ENCODE assay signal across 18 cellular contexts in the genomic region with DNA sequence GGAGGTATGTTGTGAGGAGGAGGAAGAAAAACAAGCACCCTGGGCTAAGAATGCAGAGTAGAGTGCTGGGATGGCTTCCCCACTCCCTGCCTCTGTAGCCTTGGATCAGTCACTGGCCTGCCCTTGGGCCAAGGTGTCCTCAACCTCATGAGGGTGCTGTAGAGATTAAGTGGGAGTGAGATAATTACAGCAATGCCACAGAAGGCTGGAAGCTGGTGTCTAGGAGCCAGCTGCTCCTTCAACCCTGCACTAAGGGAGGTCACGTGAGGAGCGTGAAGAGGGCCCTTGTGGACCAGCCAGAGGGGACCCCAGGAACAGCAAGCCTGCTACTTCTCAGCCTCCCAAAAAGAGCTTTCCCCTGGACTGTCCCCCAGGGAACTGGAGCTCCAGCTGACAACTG.
"Had no signal": no experiment of that assay in that cellular context is flagged by ENCODE, and none has a peak within 500 bp of the region (broad histone marks: within the 10 kb centered on the region; RNA-seq: fewer than 3 reads in every experiment).

No MANE protein-coding gene starts in this region.

- H3K4me1 ChIP-seq: foreskin keratinocyte, left lung had no signal

- H3K27me3 ChIP-seq: adrenal gland, left lung, sigmoid colon, transverse colon had no signal

- H3K4me3 ChIP-seq: adrenal gland, left lung, sigmoid colon, transverse colon had no signal

- FAIRE-seq: keratinocyte had no signal

- H3K27ac ChIP-seq: adrenal gland, foreskin keratinocyte, left lung, sigmoid colon, transverse colon, WERI-Rb-1 had no signal

- ATAC-seq: activated naive CD4-positive, alpha-beta T cell treated with anti-CD3 and anti-CD28 coated beads, Interleukin-2, amount 50 U/mL, for 72 hours; effector memory CD8-positive, alpha-beta T cell; foreskin keratinocyte; left lung; stimulated activated naive B cell treated with anti-CD40 and anti-IgM and Interleukin-4, amounts not matched to agents 10 μg/mL and 1 μg/mL and 100 μg/mL, for 72 hours had no signal

- H3K9me3 ChIP-seq: adrenal gland, left lung, sigmoid colon, transverse colon had no signal

- DNase-seq: activated CD4-positive, alpha-beta T cell treated with anti-CD3 and anti-CD28 coated beads for 1 hour; activated gamma-delta T cell treated with Interleukin-2 at 50 U/mL for 16 hours; dermis blood vessel endothelial cell; effector memory CD8-positive, alpha-beta T cell; foreskin keratinocyte; left lung; midbrain; nucleus accumbens; sigmoid colon; stimulated activated CD4-positive, alpha-beta T cell treated with anti-CD3 and anti-CD28 coated beads, Interleukin-4, amount 100 ng/mL, for 4 hours; stimulated activated naive B cell treated with anti-CD40 and anti-IgM and Interleukin-4, amounts not matched to agents 10 μg/mL and 1 μg/mL and 100 μg/mL, for 72 hours; substantia nigra; SW 1271; transverse colon; WERI-Rb-1 had no signal

- H3K36me3 ChIP-seq: adrenal gland, left lung, sigmoid colon, transverse colon, WERI-Rb-1 had no signal
